15 cellular contexts compared by ENCODE assay signal in the genomic region with DNA sequence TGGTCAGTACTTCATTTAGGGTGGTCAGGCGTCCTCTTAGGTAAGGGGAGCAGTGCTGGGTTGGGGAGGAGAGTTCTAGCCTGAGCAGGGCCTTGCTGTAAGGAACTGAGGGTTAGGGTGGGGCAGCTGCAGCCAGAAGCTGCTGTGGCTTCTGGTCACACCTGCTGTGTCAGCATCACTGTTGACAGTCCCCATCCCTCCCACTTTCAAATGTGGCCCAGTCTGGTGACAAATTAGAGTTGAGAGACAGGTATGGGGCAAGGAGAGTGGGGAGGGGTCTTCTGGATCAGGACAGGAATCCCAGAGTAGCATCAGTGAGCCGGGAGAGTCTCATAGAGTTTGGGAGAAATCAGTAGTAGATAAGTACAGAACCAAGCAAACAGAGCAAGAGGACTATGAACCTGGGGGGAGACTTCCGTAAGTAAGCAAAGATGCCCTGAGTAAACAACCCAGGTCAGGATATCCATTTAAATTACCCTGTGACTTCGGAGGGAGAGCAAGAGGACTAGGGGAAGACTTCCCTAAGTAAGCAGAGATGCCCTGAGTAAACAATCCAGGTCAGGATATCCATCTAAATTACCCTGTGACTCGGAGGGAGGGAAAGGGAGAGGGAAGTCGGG. TPM values are rescaled to one million over a fixed set of nuclear protein-coding genes. Genes with fewer than 3 reads are reported as not detected.
A peak's percentile ranks its signal among the peaks of the same experiment; 100 is the strongest.
DNase-seq lines count a peak whose midpoint lies in the region; ATAC-seq and TF ChIP-seq lines count a peak whose summit lies in the region.
"Had no signal": no experiment of that assay in that cellular context is flagged by ENCODE, and none has a peak within 500 bp of the region (broad histone marks: within the 10 kb centered on the region; RNA-seq: fewer than 3 reads in every experiment).

No MANE protein-coding gene starts in this region.

- peak overlapping the region; percentile 91 for H3K27ac ChIP-seq in VCaP
- H3K27ac ChIP-seq in spleen: peak overlapping the region in 2 of 8 donors; percentile 14 to 28
- peak overlapping the region in 1 of 2 donors; percentile 27 for H3K27ac ChIP-seq in breast epithelium
- H3K27ac ChIP-seq: gastrocnemius medialis, uterus had no signal

- intact Hi-C loops in spleen (cut with DNase I; ENCODE audit: low total_unique reads): no loop called here
- intact Hi-C loops in breast epithelium (cut with DNase I; ENCODE audit: low total_unique reads): no loop called here

- H3K4me3 ChIP-seq in spleen (no peak overlapping the region), breast epithelium (no peak overlapping the region)
- H3K4me3 ChIP-seq: gastrocnemius medialis, lung, uterus had no signal

- no peak for ATAC-seq in activated T-cell treated with anti-CD3 and anti-CD28 coated beads, Interleukin-2, amount 50 U/mL, for 72 hours (replicated peaks in 1 of 2)
- ATAC-seq in stimulated activated naive B cell treated with anti-CD40 and anti-IgM and Interleukin-4, amounts not matched to agents 10 μg/mL and 1 μg/mL and 100 μg/mL, for 72 hours (replicated peaks): no peak
- ATAC-seq: gastrocnemius medialis, T-cell had no signal

- no peak for TF ChIP-seq CTCF in VCaP (conservative IDR thresholded peaks at IDR 0.05)
- TF ChIP-seq CTCF in spleen (IDR thresholded peaks at IDR 0.05 in 8 of 11, conservative IDR thresholded peaks at IDR 0.05 in 3 of 11): no peak
- no peak for TF ChIP-seq CTCF in breast epithelium (IDR thresholded peaks at IDR 0.05)

- H3K27ac Mint-ChIP-seq in activated T-cell treated with anti-CD3 and anti-CD28 coated beads, Interleukin-2, amount 50 U/mL, for 72 hours: peak overlapping the region; percentile 43
- H3K27ac Mint-ChIP-seq in stimulated activated naive B cell treated with anti-CD40 and anti-IgM and Interleukin-4, amounts not matched to agents 10 μg/mL and 1 μg/mL and 100 μg/mL, for 72 hours: peak overlapping the region; percentile 68

- no peak for TF ChIP-seq POLR2A in spleen (IDR thresholded peaks at IDR 0.05)
- TF ChIP-seq POLR2A in breast epithelium (IDR thresholded peaks at IDR 0.05): no peak

- WGBS in spleen, 5 donors: 80 to 88% (median 87%) methylated on average over 6 of the region's 6 CpGs

- no peak overlapping the region for H3K4me3 Mint-ChIP-seq in activated T-cell treated with anti-CD3 and anti-CD28 coated beads, Interleukin-2, amount 50 U/mL, for 72 hours
- no peak overlapping the region for H3K4me3 Mint-ChIP-seq in stimulated activated naive B cell treated with anti-CD40 and anti-IgM and Interleukin-4, amounts not matched to agents 10 μg/mL and 1 μg/mL and 100 μg/mL, for 72 hours
- H3K4me3 Mint-ChIP-seq: T-cell had no signal

- DNase-seq in activated T-cell treated with anti-CD3 and anti-CD28 coated beads, Interleukin-2, amount 50 U/mL, for 72 hours: no peak
- no peak for DNase-seq in activated T-cell treated with anti-CD3 and anti-CD28 coated beads, Interleukin-2, amount 50 U/mL, for 1 hour
- DNase-seq in kidney tubule cell (ENCODE audit: low spot score) (peak; percentile 17), spleen (no peak), DMS 273 treated with DMSO at 0.1 percent for 48 hours (lab: John Stamatoyannopoulos, UW) (no peak), breast epithelium (ENCODE audit: low spot score in 2 of 2) (no peak)
- no peak for DNase-seq in stimulated activated naive B cell treated with anti-CD40 and anti-IgM and Interleukin-4, amounts not matched to agents 10 μg/mL and 1 μg/mL and 100 μg/mL, for 72 hours
- DNase-seq: AML-193, gastrocnemius medialis, H7, retina, T-cell, uterus had no signal

- H3K27me3 ChIP-seq in spleen (replicated peaks in 1 of 7) (no peaks in the 10 kb centered on the region), breast epithelium (no peaks in the 10 kb centered on the region)
- H3K27me3 ChIP-seq: gastrocnemius medialis, uterus had no signal

- H3K4me1 ChIP-seq in spleen (peaks cover 11 to 52% (median 25%) of the 10 kb centered on the region in 6 donors), breast epithelium (no peaks in the 10 kb centered on the region)
- H3K4me1 ChIP-seq: uterus had no signal

- H3K36me3 ChIP-seq in spleen: peaks cover 0 to 83% (median 24%) of the 10 kb centered on the region in 6 donors
- H3K36me3 ChIP-seq in breast epithelium: no peaks in the 10 kb centered on the region
- H3K36me3 ChIP-seq: uterus had no signal

- peaks cover 2 to 6% of the 10 kb centered on the region in 2 donors for H3K36me3 Mint-ChIP-seq in activated T-cell treated with anti-CD3 and anti-CD28 coated beads, Interleukin-2, amount 50 U/mL, for 72 hours (ENCODE audit: insufficient read depth in 2 of 2)
- H3K36me3 Mint-ChIP-seq in stimulated activated naive B cell treated with anti-CD40 and anti-IgM and Interleukin-4, amounts not matched to agents 10 μg/mL and 1 μg/mL and 100 μg/mL, for 72 hours: peaks cover 30 to 54% of the 10 kb centered on the region in 2 donors

- no peaks in the 10 kb centered on the region for H3K9me3 ChIP-seq in spleen
- H3K9me3 ChIP-seq in breast epithelium: no peaks in the 10 kb centered on the region
- H3K9me3 ChIP-seq: gastrocnemius medialis, uterus had no signal

- H3K9me3 Mint-ChIP-seq in activated T-cell treated with anti-CD3 and anti-CD28 coated beads, Interleukin-2, amount 50 U/mL, for 72 hours: no peaks in the 10 kb centered on the region
- no peaks in the 10 kb centered on the region for H3K9me3 Mint-ChIP-seq in stimulated activated naive B cell treated with anti-CD40 and anti-IgM and Interleukin-4, amounts not matched to agents 10 μg/mL and 1 μg/mL and 100 μg/mL, for 72 hours
- H3K9me3 Mint-ChIP-seq: T-cell had no signal

- H3K27me3 Mint-ChIP-seq in activated T-cell treated with anti-CD3 and anti-CD28 coated beads, Interleukin-2, amount 50 U/mL, for 72 hours (ENCODE audit: low read depth): no peaks in the 10 kb centered on the region
- H3K27me3 Mint-ChIP-seq in stimulated activated naive B cell treated with anti-CD40 and anti-IgM and Interleukin-4, amounts not matched to agents 10 μg/mL and 1 μg/mL and 100 μg/mL, for 72 hours: no peaks in the 10 kb centered on the region
- H3K27me3 Mint-ChIP-seq: T-cell had no signal

- H3K4me1 Mint-ChIP-seq in activated T-cell treated with anti-CD3 and anti-CD28 coated beads, Interleukin-2, amount 50 U/mL, for 72 hours (ENCODE audit: low read depth): peaks cover 27% of the 10 kb centered on the region
- peaks cover 29 to 35% of the 10 kb centered on the region in 2 donors for H3K4me1 Mint-ChIP-seq in stimulated activated naive B cell treated with anti-CD40 and anti-IgM and Interleukin-4, amounts not matched to agents 10 μg/mL and 1 μg/mL and 100 μg/mL, for 72 hours

RNA-seq across cellular contexts. Expression of gene PPP6R2, which starts 53.7 kb away (rescaled TPM):
- total RNA-seq in activated T-cell treated with anti-CD3 and anti-CD28 coated beads, Interleukin-2, amount 50 U/mL, for 72 hours: 10 to 100 TPM; 45.6 to 51.3 TPM
- total RNA-seq in spleen (10 to 100 TPM; 54.0 to 76.2 (median 64.7) TPM), breast epithelium (10 to 100 TPM; 48.3 to 54.1 (median 49.5) TPM)
- 10 to 100 TPM; 23.6 to 48.7 (median 27.8) TPM for polyA plus RNA-seq in spleen
